Comparison of ENCODE assay signal across 9 cellular contexts in the genomic region with DNA sequence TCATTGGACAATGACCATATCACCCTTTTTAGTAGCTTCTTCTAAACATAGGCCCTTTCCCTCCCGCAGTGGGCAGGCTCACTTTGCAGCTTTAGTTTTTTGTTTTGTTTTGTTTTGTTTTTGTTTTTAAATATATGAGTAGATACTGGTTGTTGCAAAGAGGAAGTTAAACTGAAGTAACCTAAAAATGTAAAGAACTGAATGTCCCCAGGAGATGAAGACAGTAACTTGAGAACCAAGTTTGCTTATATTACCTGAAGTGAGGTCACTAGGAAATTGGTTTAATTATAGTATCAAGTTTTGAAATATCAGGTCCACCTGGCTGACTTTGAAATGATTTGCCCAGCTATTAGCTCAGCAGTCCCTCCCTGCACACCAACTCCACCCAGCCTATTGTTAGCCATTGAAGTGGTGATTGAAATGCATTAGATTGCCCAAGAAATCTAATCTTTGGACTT. TPM values are rescaled to one million over a fixed set of nuclear protein-coding genes. Genes with fewer than 3 reads are reported as not detected.
DNase-seq lines count a peak whose midpoint lies in the region; ATAC-seq, FAIRE-seq and TF ChIP-seq lines count a peak whose summit lies in the region.
"Had no signal": no experiment of that assay in that cellular context is flagged by ENCODE, and none has a peak within 500 bp of the region (broad histone marks: within the 10 kb centered on the region; RNA-seq: fewer than 3 reads in every experiment).

No MANE protein-coding gene starts in this region.

- H3K27ac ChIP-seq in tibial artery (peak overlapping the region; percentile 37 to 65), foreskin keratinocyte (no peak overlapping the region), kidney (ENCODE audit: low read depth in 2 of 2, low read length in 2 of 2) (no peak overlapping the region)

- H3K27me3 Mint-ChIP-seq in activated T-cell treated with anti-CD3 and anti-CD28 coated beads, Interleukin-2, amount 50 U/mL, for 4 hours (ENCODE audit: low read depth): no peaks in the 10 kb centered on the region
- no peaks in the 10 kb centered on the region for H3K27me3 Mint-ChIP-seq in dendritic cell treated with granulocyte-macrophage colony-stimulating factor and Interleukin-4, amounts not matched to agents 40 ng/mL and 50 ng/mL, for 4 days

- no peaks in the 10 kb centered on the region for H3K9me3 Mint-ChIP-seq in activated T-cell treated with anti-CD3 and anti-CD28 coated beads, Interleukin-2, amount 50 U/mL, for 4 hours
- no peaks in the 10 kb centered on the region for H3K9me3 Mint-ChIP-seq in dendritic cell treated with granulocyte-macrophage colony-stimulating factor and Interleukin-4, amounts not matched to agents 40 ng/mL and 50 ng/mL, for 4 days

- peak overlapping the region; percentile 52 for H3K4me3 Mint-ChIP-seq in activated T-cell treated with anti-CD3 and anti-CD28 coated beads, Interleukin-2, amount 50 U/mL, for 4 hours
- no peak overlapping the region for H3K4me3 Mint-ChIP-seq in dendritic cell treated with granulocyte-macrophage colony-stimulating factor and Interleukin-4, amounts not matched to agents 40 ng/mL and 50 ng/mL, for 4 days

- no peak for FAIRE-seq in kidney (lab: Jason Lieb, UNC)

- no peak for TF ChIP-seq CTCF in tibial artery (IDR thresholded peaks at IDR 0.05)
- TF ChIP-seq CTCF in foreskin keratinocyte (conservative IDR thresholded peaks at IDR 0.05): no peak
- TF ChIP-seq CTCF in kidney (IDR thresholded peaks at IDR 0.05; ENCODE audit: borderline replicate concordance, extremely low read depth, insufficient read depth): no peak

- H3K9ac ChIP-seq in kidney (ENCODE audit: low read length in 2 of 2): no peak overlapping the region

- peaks cover 92% of the 10 kb centered on the region for H3K4me1 Mint-ChIP-seq in activated T-cell treated with anti-CD3 and anti-CD28 coated beads, Interleukin-2, amount 50 U/mL, for 4 hours (ENCODE audit: low read depth)
- H3K4me1 Mint-ChIP-seq in dendritic cell treated with granulocyte-macrophage colony-stimulating factor and Interleukin-4, amounts not matched to agents 40 ng/mL and 50 ng/mL, for 4 days (ENCODE audit: low read depth): peaks cover 82% of the 10 kb centered on the region

- H3K27ac Mint-ChIP-seq in dendritic cell treated with granulocyte-macrophage colony-stimulating factor and Interleukin-4, amounts not matched to agents 40 ng/mL and 50 ng/mL, for 4 days: peak overlapping the region; percentile 55

- H3K9me3 ChIP-seq in tibial artery: no peaks in the 10 kb centered on the region
- H3K9me3 ChIP-seq in kidney (ENCODE audit: control insufficient read depth in 1 of 2, low read length in 2 of 2): no peaks in the 10 kb centered on the region

- no peak for ATAC-seq in activated T-cell treated with anti-CD3 and anti-CD28 coated beads, Interleukin-2, amount 50 U/mL, for 4 hours
- ATAC-seq in foreskin keratinocyte: no peak

- H3K36me3 ChIP-seq in tibial artery (peaks cover 0 to 4% (median 0%) of the 10 kb centered on the region in 3 donors), kidney (ENCODE audit: control insufficient read depth in 1 of 2, insufficient read depth in 2 of 2, low read length in 2 of 2) (no peaks in the 10 kb centered on the region)

- intact Hi-C loops in dendritic cell treated with granulocyte-macrophage colony-stimulating factor and Interleukin-4, amounts not matched to agents 40 ng/mL and 50 ng/mL, for 4 days (cut with micrococcal nuclease): no loop called here
- intact Hi-C loops in tibial artery (cut with DNase I; ENCODE audit: low total_unique reads) (no loop called here), kidney (cut with DNase I) (no loop called here)

- H3K4me1 ChIP-seq in tibial artery: peaks cover 0 to 88% (median 26%) of the 10 kb centered on the region in 4 donors
- H3K4me1 ChIP-seq in foreskin keratinocyte: no peaks in the 10 kb centered on the region
- no peaks in the 10 kb centered on the region for H3K4me1 ChIP-seq in kidney (ENCODE audit: control insufficient read depth in 1 of 2, insufficient read depth in 1 of 2, low read depth in 1 of 2, low read length in 2 of 2)

- H3K27me3 ChIP-seq in tibial artery (no peaks in the 10 kb centered on the region), foreskin keratinocyte (no peaks in the 10 kb centered on the region)

- H3K4me3 ChIP-seq in tibial artery (no peak overlapping the region), kidney (ENCODE audit: low read length in 2 of 2) (no peak overlapping the region)

- no peak for DNase-seq in activated T-cell treated with anti-CD3 and anti-CD28 coated beads, Interleukin-2, amount 50 U/mL, for 4 hours
- no peak for DNase-seq in activated T-cell treated with anti-CD3 and anti-CD28 coated beads, Interleukin-2, amount 50 U/mL, for 48 hours
- DNase-seq in NCI-H146 treated with DMSO at 0.1 percent for 48 hours (lab: John Stamatoyannopoulos, UW; ENCODE audit: unreplicated experiment) (peak; percentile 84), tibial artery (no peak), foreskin keratinocyte (no peak), kidney (no peak), OCI-M2 (lab: John Stamatoyannopoulos, UW; ENCODE audit: unreplicated experiment) (no peak)
- DNase-seq: cerebellar nuclear complex had no signal

- peaks cover 29% of the 10 kb centered on the region for H3K36me3 Mint-ChIP-seq in activated T-cell treated with anti-CD3 and anti-CD28 coated beads, Interleukin-2, amount 50 U/mL, for 4 hours (ENCODE audit: insufficient read depth)
- peaks cover 49% of the 10 kb centered on the region for H3K36me3 Mint-ChIP-seq in dendritic cell treated with granulocyte-macrophage colony-stimulating factor and Interleukin-4, amounts not matched to agents 40 ng/mL and 50 ng/mL, for 4 days (ENCODE audit: low read depth)

RNA-seq across cellular contexts. Expression of gene SMAP2, which starts 18.2 kb away (rescaled TPM):
- 100 to 1,000 TPM; 128 to 153 (median 142) TPM for total RNA-seq in activated T-cell treated with anti-CD3 and anti-CD28 coated beads, Interleukin-2, amount 50 U/mL, for 4 hours
- 20.4 and 20.9 TPM in 2 replicates for total RNA-seq in foreskin keratinocyte
- polyA plus RNA-seq in foreskin keratinocyte: 15.8 and 18.5 TPM in 2 replicates
- 61.3 TPM for total RNA-seq in kidney
- 17.9 TPM for polyA plus RNA-seq in kidney (ENCODE audit: insufficient read depth, low read depth, low replicate concordance)

RNA-seq across cellular contexts. Expression of gene ZFP69B, which starts 58.6 kb away (rescaled TPM):
- total RNA-seq in activated T-cell treated with anti-CD3 and anti-CD28 coated beads, Interleukin-2, amount 50 U/mL, for 4 hours: 10 to 100 TPM in 1 of 3 donors, 1 to 10 TPM in 2; 8.0 to 10.1 (median 9.6) TPM
- 3.2 and 4.2 TPM in 2 replicates for total RNA-seq in foreskin keratinocyte
- polyA plus RNA-seq in foreskin keratinocyte: 0.83 and 0.97 TPM in 2 replicates
- total RNA-seq in kidney: 2.1 TPM
- polyA plus RNA-seq in kidney (ENCODE audit: insufficient read depth, low read depth, low replicate concordance): 0.62 TPM

Comparison
In these comparisons a context has a peak if more than half of its experiments do, and no peak if none do; other contexts are left out.
1. H3K27ac ChIP-seq: peak in tibial artery (2 of 2); none in foreskin keratinocyte (single experiment) and kidney (0 of 2).